In the genomic region with DNA sequence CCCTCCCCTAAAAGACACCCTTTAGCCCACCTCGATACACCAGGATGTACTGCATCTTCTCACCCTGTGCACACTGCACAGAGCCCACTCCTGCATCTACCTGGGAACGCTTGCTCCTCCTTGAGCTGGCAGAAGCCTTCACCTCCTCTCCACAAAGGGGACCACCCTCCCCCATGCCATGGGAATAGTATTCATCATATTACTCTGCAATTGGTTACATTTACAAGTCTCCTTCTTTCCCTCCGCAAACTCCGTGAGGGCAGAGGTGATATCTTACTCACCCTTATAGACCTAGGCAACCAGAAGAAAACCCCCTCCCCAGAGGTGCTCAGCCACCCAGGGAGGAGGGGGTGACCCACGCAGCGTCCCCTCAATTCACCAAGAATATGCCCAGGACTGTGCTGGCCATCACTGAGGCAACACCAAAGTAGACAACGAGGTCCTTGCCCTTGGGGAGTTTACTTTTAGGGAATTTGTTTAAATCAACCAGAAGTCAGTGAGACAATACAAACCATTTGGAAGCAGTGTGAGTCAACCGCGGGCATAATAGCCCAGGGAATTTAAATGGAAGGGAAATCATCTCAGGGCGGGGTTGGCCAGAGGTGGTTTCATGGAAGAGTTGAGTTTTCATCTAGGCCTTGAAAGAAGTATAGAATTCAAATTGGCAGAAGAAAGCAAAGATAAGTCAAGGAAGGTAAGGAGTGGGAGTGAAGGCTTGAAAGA, we compare ENCODE assay signal across 20 cellular contexts.
A peak's percentile ranks its signal among the peaks of the same experiment; 100 is the strongest.
DNase-seq lines count a peak whose midpoint lies in the region; ATAC-seq, FAIRE-seq and TF ChIP-seq lines count a peak whose summit lies in the region.
"Had no signal": no experiment of that assay in that cellular context is flagged by ENCODE, and none has a peak within 500 bp of the region (broad histone marks: within the 10 kb centered on the region; RNA-seq: fewer than 3 reads in every experiment).

No MANE protein-coding gene starts in this region.

- POLR2A ChIA-PET in H1 (lab: Charles Lee; ENCODE audit: partially characterized antibody) = no interaction called here

- DNase-seq in right atrium auricular region (ENCODE audit: low spot score) (peak; percentile 40), right cardiac atrium (no peak), H1 (ENCODE audit: low read depth in 1 of 2, low spot score in 2 of 2) (no peak), foreskin keratinocyte (peak in 1 of 2 donors; percentile 58), ACHN (no peak), germinal center (ENCODE audit: low spot score) (no peak), HCEC 1CT (no peak)
- DNase-seq: EL, GM23248, KG1, NCI-H1105, NCI-H146, NCI-H2029 treated with DMSO at 0.1 percent for 48 hours, NCI-H226, NCI-H524, OCI-M1, Right ventricle myocardium superior had no signal

- intact Hi-C loops in right cardiac atrium (cut with DNase I) = no loop called here

- H3K4me2 ChIP-seq in H1 (ENCODE audit: insufficient read depth in 1 of 2, low read depth in 2 of 2, low read length in 2 of 2) = no peak overlapping the region

- H3K56ac ChIP-seq in H1 (replicated peaks; ENCODE audit: insufficient read length, low read depth, low read length) = no peak overlapping the region

- H3K18ac ChIP-seq in H1 (ENCODE audit: extremely low read depth, low read length) = no peak overlapping the region

- no peaks in the 10 kb centered on the region for H3K79me2 ChIP-seq in H1 (ENCODE audit: control insufficient read depth in 1 of 2, insufficient read depth in 2 of 2, low read length in 2 of 2)

- H3K27me3 ChIP-seq in right atrium auricular region = no peaks in the 10 kb centered on the region
- no peaks in the 10 kb centered on the region for H3K27me3 ChIP-seq in right cardiac atrium (ENCODE audit: control insufficient read depth, insufficient read depth)
- H3K27me3 ChIP-seq in H1 (replicated peaks in 1 of 4; ENCODE audit: control insufficient read depth in 3 of 4, extremely low read depth in 1 of 4, insufficient read depth in 3 of 4, low read length in 3 of 4) = peaks cover 0 to 2% (median under 1%) of the 10 kb centered on the region in 4 experiments; a peak in 1 of 7 replicates
- H3K27me3 ChIP-seq in foreskin keratinocyte = no peaks in the 10 kb centered on the region

- H3K23ac ChIP-seq in H1 (ENCODE audit: insufficient read length) = no peak overlapping the region

- 0 out of 2 replicates have a peak overlapping the region, but pooled peaks have one; percentile 57 for H2BK20ac ChIP-seq in H1 (ENCODE audit: low read length)

- WGBS in right cardiac atrium = 74% methylated on average over 10 of the region's 10 CpGs
- 83% methylated on average over 10 of the region's 10 CpGs; no CpG with 5 or more reads in 1 of the 2 experiments for WGBS in H1 (ENCODE audit: extremely low coverage in 1 of 2, insufficient coverage in 1 of 2, insufficient read length in 1 of 2, insufficient replicate concordance in 2 of 2, low coverage in 1 of 2, low lambda C conversion rate in 2 of 2, missing lambda C conversion rate in 1 of 2), 2 experiments

- in situ Hi-C loops in ACHN (cut with HindIII; ENCODE audit: low pct_ligation_motif_present, low pct_unique_long_range_greater_than_20kb, low sequenced_read_pairs) = no loop called here

- H3K9me3 ChIP-seq in right atrium auricular region = no peaks in the 10 kb centered on the region
- no peaks in the 10 kb centered on the region for H3K9me3 ChIP-seq in right cardiac atrium (ENCODE audit: control insufficient read depth, low read length)
- no peaks in the 10 kb centered on the region for H3K9me3 ChIP-seq in H1 (ENCODE audit: insufficient read depth in 2 of 2, low read depth in 1 of 2, low read length in 1 of 2)

- H3K36me3 ChIP-seq in right atrium auricular region (no peaks in the 10 kb centered on the region), H1 (ENCODE audit: control insufficient read depth in 2 of 4, insufficient read depth in 4 of 4, low read length in 3 of 4) (no peaks in the 10 kb centered on the region)

- peak overlapping the region; percentile 56 for H2BK120ac ChIP-seq in H1 (replicated peaks; ENCODE audit: low read depth, low read length)

- no peak overlapping the region for H4K8ac ChIP-seq in H1 (ENCODE audit: extremely low read depth, insufficient read depth, low read length)

- no peaks in the 10 kb centered on the region; the same call in 1 of the 2 replicates for H3K23me2 ChIP-seq in H1 (ENCODE audit: low read depth, low read length)

- no peak overlapping the region for H2BK5ac ChIP-seq in H1 (ENCODE audit: low read depth, low read length)

- no peak overlapping the region for H4K5ac ChIP-seq in H1 (ENCODE audit: insufficient read length, low read depth, low read length)

- TF ChIP-seq CTCF in right atrium auricular region (IDR thresholded peaks at IDR 0.05) (no peak), H1 (IDR thresholded peaks at IDR 0.05; ENCODE audit: control extremely low read depth in 1 of 3, insufficient read depth in 1 of 3, low read depth in 1 of 3, low read length in 3 of 3) (no peak), foreskin keratinocyte (conservative IDR thresholded peaks at IDR 0.05) (no peak)

- H2BK15ac ChIP-seq in H1 (ENCODE audit: low read length) = 0 out of 2 replicates have a peak overlapping the region, but pooled peaks have one; percentile 65

- no peak overlapping the region for H3K4me3 ChIP-seq in right atrium auricular region
- H3K4me3 ChIP-seq in right cardiac atrium (ENCODE audit: low read length) = no peak overlapping the region
- H3K4me3 ChIP-seq in H1 (ENCODE audit: extremely low read depth in 1 of 4, insufficient read depth in 2 of 4, low read depth in 3 of 4, low read length in 4 of 4) = no peak overlapping the region
- H3K4me3 ChIP-seq: GM23248 had no signal

- no peak for TF ChIP-seq EP300 in H1 (IDR thresholded peaks at IDR 0.05; ENCODE audit: borderline replicate concordance in 1 of 2, low read depth in 2 of 2, low read length in 2 of 2)

- no peaks in the 10 kb centered on the region for H4K20me1 ChIP-seq in H1 (replicated peaks in 1 of 2; ENCODE audit: control insufficient read depth in 1 of 2, insufficient read depth in 2 of 2, low read length in 2 of 2)

- H3K4ac ChIP-seq in H1 (replicated peaks; ENCODE audit: insufficient read length, low read depth, low read length) = no peak overlapping the region

- H3K4me1 ChIP-seq in right atrium auricular region (no peaks in the 10 kb centered on the region), right cardiac atrium (ENCODE audit: control insufficient read depth, insufficient read depth, low read length) (no peaks in the 10 kb centered on the region), H1 (replicated peaks in 1 of 4; ENCODE audit: control insufficient read depth in 3 of 4, insufficient read depth in 4 of 4, low read length in 3 of 4) (peaks cover 2 to 11% (median 7%) of the 10 kb centered on the region in 4 experiments; a peak in 5 of 7 replicates), foreskin keratinocyte (peaks cover 6% of the 10 kb centered on the region)

- no peak for TF ChIP-seq POLR2A in H1 (IDR thresholded peaks at IDR 0.05; ENCODE audit: control extremely low read depth in 1 of 2, low read depth in 2 of 2, low read length in 2 of 2)

- peak overlapping the region; percentile 90 for H2BK12ac ChIP-seq in H1 (ENCODE audit: low read depth, low read length)

- ATAC-seq in right cardiac atrium = no peak
- ATAC-seq in foreskin keratinocyte = peak; percentile 53
- ATAC-seq in HG03159 (IDR thresholded peaks at IDR 0.05; ENCODE audit: unreplicated experiment) = no peak
- ATAC-seq: HCT116 had no signal

- H3K27ac ChIP-seq in right atrium auricular region (no peak overlapping the region), right cardiac atrium (ENCODE audit: low read length) (no peak overlapping the region), H1 (ENCODE audit: low read depth, low read length) (no peak overlapping the region), foreskin keratinocyte (peak overlapping the region; percentile 27)
- H3K27ac ChIP-seq: GM23248 had no signal

- no peak overlapping the region for H3K9ac ChIP-seq in H1 (replicated peaks in 1 of 4; ENCODE audit: extremely low read depth in 1 of 4, low read depth in 3 of 4, low read length in 3 of 4)
- H3K9ac ChIP-seq: GM23248 had no signal

- H4K91ac ChIP-seq in H1 (replicated peaks; ENCODE audit: insufficient read length, low read length) = no peak overlapping the region

- no peak overlapping the region for H2AK5ac ChIP-seq in H1 (ENCODE audit: low read depth, low read length)

- no peaks in the 10 kb centered on the region for H3K79me1 ChIP-seq in H1 (ENCODE audit: low read depth, low read length)

- CTCF ChIA-PET in H1 (lab: Charles Lee; ENCODE audit: partially characterized antibody) = interaction anchor here (0.8 to 1.1 kb wide), 5 partner anchors 41 to 226 kb away, joined by 3 to 5 read pairs (median 3); no protein-coding TSS in a partner anchor

- FAIRE-seq in H1 (lab: Jason Lieb, UNC) = no peak
- FAIRE-seq: HTR-8/SVneo had no signal

- TF ChIP-seq RAD21 in H1 (IDR thresholded peaks at IDR 0.05 in 1 of 2, conservative IDR thresholded peaks at IDR 0.05 in 1 of 2; ENCODE audit: low read depth in 2 of 2, low read length in 2 of 2) = no peak

- no peak overlapping the region for H3K14ac ChIP-seq in H1 (ENCODE audit: insufficient read length)

- no peak overlapping the region; the same call in 1 of the 2 replicates for H2AFZ ChIP-seq in H1 (ENCODE audit: low read length)
- H2AFZ ChIP-seq: GM23248 had no signal

TF ChIP-seq in H1, 55 proteins besides CTCF, POLR2A, EP300 and RAD21:
- TF ChIP-seq CHD2 (IDR thresholded peaks at IDR 0.05; ENCODE audit: low read length) = no peak
- no peak for TF ChIP-seq SUZ12 (IDR thresholded peaks at IDR 0.05; ENCODE audit: low read length)
- TF ChIP-seq POU5F1 (IDR thresholded peaks at IDR 0.05; ENCODE audit: low read depth, low read length) = no peak
- TF ChIP-seq TAF1 (IDR thresholded peaks at IDR 0.05; ENCODE audit: low read depth, low read length) = no peak
- TF ChIP-seq RBBP5 (IDR thresholded peaks at IDR 0.05; ENCODE audit: borderline replicate concordance, low read depth, low read length) = no peak
- TF ChIP-seq CREB1 (IDR thresholded peaks at IDR 0.05) = no peak
- TF ChIP-seq MAFK (IDR thresholded peaks at IDR 0.05; ENCODE audit: low read depth, low read length) = no peak
- TF ChIP-seq KDM1A (IDR thresholded peaks at IDR 0.05; ENCODE audit: borderline replicate concordance, low read length) = no peak
- TF ChIP-seq TEAD4 (IDR thresholded peaks at IDR 0.05; ENCODE audit: low read depth, low read length) = no peak
- no peak for TF ChIP-seq JUND (IDR thresholded peaks at IDR 0.05; ENCODE audit: low read length)
- TF ChIP-seq PHF8 (conservative IDR thresholded peaks at IDR 0.05; ENCODE audit: low read depth, low read length) = no peak
- no peak for TF ChIP-seq BRCA1 (IDR thresholded peaks at IDR 0.05; ENCODE audit: low read depth, low read length)
